Comparison of ENCODE assay signal across 1 cellular context in genomic region chr15:62736756-62737155, GRCh38.
TF ChIP-seq lines count a peak whose summit lies in the region.

No MANE protein-coding gene starts in this region.

TF ChIP-seq in SK-N-SH, 30 proteins besides CTCF, POLR2A, EP300 and RAD21 (continued from another document):
- TF ChIP-seq ZBTB33 (IDR thresholded peaks at IDR 0.05; ENCODE audit: borderline replicate concordance, low read depth) (no peak), USF1 (IDR thresholded peaks at IDR 0.05; ENCODE audit: borderline replicate concordance, low read depth) (no peak), FOSL2 (IDR thresholded peaks at IDR 0.05; ENCODE audit: borderline replicate concordance, low read depth) (no peak), JUND (IDR thresholded peaks at IDR 0.05) (no peak), SMC3 (IDR thresholded peaks at IDR 0.05; ENCODE audit: low read depth, low read length) (no peak)
- TF ChIP-seq, protein P1, sequence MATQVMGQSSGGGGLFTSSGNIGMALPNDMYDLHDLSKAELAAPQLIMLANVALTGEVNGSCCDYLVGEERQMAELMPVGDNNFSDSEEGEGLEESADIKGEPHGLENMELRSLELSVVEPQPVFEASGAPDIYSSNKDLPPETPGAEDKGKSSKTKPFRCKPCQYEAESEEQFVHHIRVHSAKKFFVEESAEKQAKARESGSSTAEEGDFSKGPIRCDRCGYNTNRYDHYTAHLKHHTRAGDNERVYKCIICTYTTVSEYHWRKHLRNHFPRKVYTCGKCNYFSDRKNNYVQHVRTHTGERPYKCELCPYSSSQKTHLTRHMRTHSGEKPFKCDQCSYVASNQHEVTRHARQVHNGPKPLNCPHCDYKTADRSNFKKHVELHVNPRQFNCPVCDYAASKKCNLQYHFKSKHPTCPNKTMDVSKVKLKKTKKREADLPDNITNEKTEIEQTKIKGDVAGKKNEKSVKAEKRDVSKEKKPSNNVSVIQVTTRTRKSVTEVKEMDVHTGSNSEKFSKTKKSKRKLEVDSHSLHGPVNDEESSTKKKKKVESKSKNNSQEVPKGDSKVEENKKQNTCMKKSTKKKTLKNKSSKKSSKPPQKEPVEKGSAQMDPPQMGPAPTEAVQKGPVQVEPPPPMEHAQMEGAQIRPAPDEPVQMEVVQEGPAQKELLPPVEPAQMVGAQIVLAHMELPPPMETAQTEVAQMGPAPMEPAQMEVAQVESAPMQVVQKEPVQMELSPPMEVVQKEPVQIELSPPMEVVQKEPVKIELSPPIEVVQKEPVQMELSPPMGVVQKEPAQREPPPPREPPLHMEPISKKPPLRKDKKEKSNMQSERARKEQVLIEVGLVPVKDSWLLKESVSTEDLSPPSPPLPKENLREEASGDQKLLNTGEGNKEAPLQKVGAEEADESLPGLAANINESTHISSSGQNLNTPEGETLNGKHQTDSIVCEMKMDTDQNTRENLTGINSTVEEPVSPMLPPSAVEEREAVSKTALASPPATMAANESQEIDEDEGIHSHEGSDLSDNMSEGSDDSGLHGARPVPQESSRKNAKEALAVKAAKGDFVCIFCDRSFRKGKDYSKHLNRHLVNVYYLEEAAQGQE (IDR thresholded peaks at IDR 0.05; ENCODE audit: low read depth, low read length) = no peak
- TF ChIP-seq, protein P2, sequence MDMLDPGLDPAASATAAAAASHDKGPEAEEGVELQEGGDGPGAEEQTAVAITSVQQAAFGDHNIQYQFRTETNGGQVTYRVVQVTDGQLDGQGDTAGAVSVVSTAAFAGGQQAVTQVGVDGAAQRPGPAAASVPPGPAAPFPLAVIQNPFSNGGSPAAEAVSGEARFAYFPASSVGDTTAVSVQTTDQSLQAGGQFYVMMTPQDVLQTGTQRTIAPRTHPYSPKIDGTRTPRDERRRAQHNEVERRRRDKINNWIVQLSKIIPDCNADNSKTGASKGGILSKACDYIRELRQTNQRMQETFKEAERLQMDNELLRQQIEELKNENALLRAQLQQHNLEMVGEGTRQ (IDR thresholded peaks at IDR 0.05; ENCODE audit: borderline replicate concordance, low read depth, low read length) = no peak
TF ChIP-seq in SK-N-SH: peak in this region for 0.
